8 cellular contexts compared by ENCODE assay signal in the genomic region with DNA sequence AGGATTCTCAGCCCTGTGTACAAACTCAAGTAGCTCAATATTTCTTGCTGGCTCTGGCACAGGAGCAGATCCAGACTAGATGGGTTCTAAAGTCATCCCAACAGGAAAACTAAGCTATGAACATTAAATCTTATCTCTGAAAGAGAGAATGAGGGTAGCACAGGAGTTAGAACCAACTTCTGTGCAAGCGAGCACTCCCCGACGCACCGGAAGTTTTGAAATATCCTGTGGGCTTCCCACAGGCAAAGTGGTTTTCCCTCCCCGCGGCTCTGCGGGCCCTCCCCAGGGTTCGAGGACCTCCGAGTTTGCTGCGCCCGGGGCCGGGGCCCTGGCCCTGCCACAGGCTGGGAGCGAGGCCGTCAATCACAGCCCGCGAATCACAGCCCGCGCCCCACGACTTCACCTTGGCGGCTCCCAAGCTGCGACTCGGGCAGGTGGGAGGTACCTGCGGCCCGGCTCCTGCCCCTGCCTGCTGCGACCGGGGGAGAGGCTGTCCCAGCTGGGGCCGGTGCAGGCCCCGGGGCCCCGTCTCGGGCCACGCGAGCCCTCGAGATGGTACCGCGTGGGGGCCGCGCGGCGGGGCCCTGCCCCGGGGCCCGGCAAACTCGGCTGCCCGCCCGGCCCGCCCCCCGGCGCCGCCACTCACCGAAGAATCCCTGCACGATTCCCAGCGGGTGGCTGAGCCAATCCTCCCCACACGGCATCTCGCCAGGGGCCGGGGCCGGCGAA. TPM values are rescaled to one million over a fixed set of nuclear protein-coding genes. Genes with fewer than 3 reads are reported as not detected.
A peak's percentile ranks its signal among the peaks of the same experiment; 100 is the strongest.
DNase-seq lines count a peak whose midpoint lies in the region; ATAC-seq and TF ChIP-seq lines count a peak whose summit lies in the region.

No MANE protein-coding gene starts in this region.

- H3K4me2 ChIP-seq in OCI-LY7 (ENCODE audit: low read length) = peak overlapping the region; percentile 84

- H3K36me3 ChIP-seq in OCI-LY7 (ENCODE audit: insufficient read depth, low read length) = peaks cover 7% of the 10 kb centered on the region
- H3K36me3 ChIP-seq in gastroesophageal sphincter = no peaks in the 10 kb centered on the region
- H3K36me3 ChIP-seq in transverse colon = no peaks in the 10 kb centered on the region

- TF ChIP-seq POLR2A in gastroesophageal sphincter (IDR thresholded peaks at IDR 0.05) (no peak), transverse colon (IDR thresholded peaks at IDR 0.05) (peak; percentile 13)

- CTCF ChIA-PET in OCI-LY7 (lab: Charles Lee; ENCODE audit: unreplicated experiment) = interaction anchor here (0.8 to 1.3 kb wide), 2 partner anchors 13 to 282 kb away, joined by 3 to 7 read pairs; no protein-coding TSS in a partner anchor

- H3K27me3 Mint-ChIP-seq in activated T-helper 1 cell treated with anti-CD3 and anti-CD28 coated beads, Interleukin-12 subunit alpha, Interleukin-12 subunit beta, Interleukin-2, Interleukin-4 antibody, amounts not matched to agents 30 ng/mL and 10 ng/mL and 1 ng/mL, durations not matched to agents 14 hours and 24 hours and 36 hours (ENCODE audit: insufficient read depth) = no peaks in the 10 kb centered on the region
- no peaks in the 10 kb centered on the region for H3K27me3 Mint-ChIP-seq in osteocyte (ENCODE audit: unreplicated experiment)

- ATAC-seq in GM19025 (IDR thresholded peaks at IDR 0.05; ENCODE audit: low read depth, unreplicated experiment) (peak; percentile 30), HG03196 (IDR thresholded peaks at IDR 0.05; ENCODE audit: unreplicated experiment) (peak; percentile 37), gastroesophageal sphincter (peak; percentile 5)

- no peaks in the 10 kb centered on the region for H3K27me3 ChIP-seq in gastroesophageal sphincter
- no peaks in the 10 kb centered on the region for H3K27me3 ChIP-seq in transverse colon

- peaks cover 52% of the 10 kb centered on the region for H3K79me2 ChIP-seq in OCI-LY7 (ENCODE audit: insufficient read depth, low read depth, low read length)

- no peaks in the 10 kb centered on the region for H3K9me3 Mint-ChIP-seq in activated T-helper 1 cell treated with anti-CD3 and anti-CD28 coated beads, Interleukin-12 subunit alpha, Interleukin-12 subunit beta, Interleukin-2, Interleukin-4 antibody, amounts not matched to agents 30 ng/mL and 10 ng/mL and 1 ng/mL, durations not matched to agents 14 hours and 24 hours and 36 hours
- H3K9me3 Mint-ChIP-seq in osteocyte (ENCODE audit: unreplicated experiment) = no peaks in the 10 kb centered on the region

- 0% methylated on average over 3 to 8 of the region's 56 CpGs for WGBS in gastroesophageal sphincter (ENCODE audit: low coverage in 1 of 2), 2 donors
- 1% methylated on average over 51 of the region's 56 CpGs; no CpG with 5 or more reads in 1 of the 2 donors for WGBS in transverse colon (ENCODE audit: low coverage in 1 of 2), 2 donors

- H3K4me1 Mint-ChIP-seq in activated T-helper 1 cell treated with anti-CD3 and anti-CD28 coated beads, Interleukin-12 subunit alpha, Interleukin-12 subunit beta, Interleukin-2, Interleukin-4 antibody, amounts not matched to agents 30 ng/mL and 10 ng/mL and 1 ng/mL, durations not matched to agents 14 hours and 24 hours and 36 hours (ENCODE audit: low read depth) = peaks cover 41% of the 10 kb centered on the region
- H3K4me1 Mint-ChIP-seq in osteocyte (ENCODE audit: unreplicated experiment) = peaks cover 38% of the 10 kb centered on the region

- POLR2A ChIA-PET in OCI-LY7 (lab: Charles Lee) = interaction anchor here (0.5 to 3.6 kb wide), 12 partner anchors 7 to 192 kb away, joined by 3 to 39 read pairs (median 4); a partner anchor contains a TSS

- peaks cover 10% of the 10 kb centered on the region for H3K36me3 Mint-ChIP-seq in activated T-helper 1 cell treated with anti-CD3 and anti-CD28 coated beads, Interleukin-12 subunit alpha, Interleukin-12 subunit beta, Interleukin-2, Interleukin-4 antibody, amounts not matched to agents 30 ng/mL and 10 ng/mL and 1 ng/mL, durations not matched to agents 14 hours and 24 hours and 36 hours (ENCODE audit: low read depth)
- no peaks in the 10 kb centered on the region for H3K36me3 Mint-ChIP-seq in osteocyte (ENCODE audit: unreplicated experiment)

- H3K27ac ChIP-seq in OCI-LY7 (ENCODE audit: low read depth, low read length, poor library complexity, severe bottlenecking) (peak overlapping the region; percentile 61), gastroesophageal sphincter (peak overlapping the region; percentile 16 to 89 (median 84)), transverse colon (peak overlapping the region; percentile 89 to 98 (median 94))

- H3K4me1 ChIP-seq in OCI-LY7 (ENCODE audit: insufficient read depth, low read length, poor library complexity, severe bottlenecking) = peaks cover 25% of the 10 kb centered on the region
- peaks cover 0 to 54% (median 7%) of the 10 kb centered on the region in 3 donors for H3K4me1 ChIP-seq in gastroesophageal sphincter
- H3K4me1 ChIP-seq in transverse colon = peaks cover 17 to 44% (median 22%) of the 10 kb centered on the region in 4 donors

- TF ChIP-seq CTCF in OCI-LY7 (conservative IDR thresholded peaks at IDR 0.05; ENCODE audit: low read length) = no peak
- TF ChIP-seq CTCF in gastroesophageal sphincter (IDR thresholded peaks at IDR 0.05) = no peak
- no peak for TF ChIP-seq CTCF in osteocyte (IDR thresholded peaks at IDR 0.05)
- no peak for TF ChIP-seq CTCF in transverse colon (IDR thresholded peaks at IDR 0.05)

- peak overlapping the region; percentile 64 for H3K27ac Mint-ChIP-seq in activated T-helper 1 cell treated with anti-CD3 and anti-CD28 coated beads, Interleukin-12 subunit alpha, Interleukin-12 subunit beta, Interleukin-2, Interleukin-4 antibody, amounts not matched to agents 30 ng/mL and 10 ng/mL and 1 ng/mL, durations not matched to agents 14 hours and 24 hours and 36 hours
- H3K27ac Mint-ChIP-seq in osteocyte (ENCODE audit: unreplicated experiment) = peak overlapping the region; percentile 77

- H3K4me3 ChIP-seq in OCI-LY7 (ENCODE audit: low read depth, low read length, poor library complexity, severe bottlenecking) (peak overlapping the region; percentile 87), gastroesophageal sphincter (peak overlapping the region; percentile 86 to 94), transverse colon (peak overlapping the region; percentile 68 to 94 (median 84))

- peaks cover 30% of the 10 kb centered on the region for H4K20me1 ChIP-seq in OCI-LY7 (ENCODE audit: insufficient read depth, low read length)

- in situ Hi-C loops in transverse colon (cut with MboI; ENCODE audit: low pct_ligation_motif_present in 1 of 4, low pct_unique_long_range_greater_than_20kb in 1 of 4, low sequenced_read_pairs in 3 of 4) = loop anchor here in 1 of 4 donors (25.0 kb wide), 1 partner anchor 110 kb away; no protein-coding TSS in a partner anchor

- no peaks in the 10 kb centered on the region for H3K9me2 ChIP-seq in OCI-LY7 (ENCODE audit: insufficient read depth, low read length)

- TF ChIP-seq EP300 in gastroesophageal sphincter (IDR thresholded peaks at IDR 0.05) = no peak
- TF ChIP-seq EP300 in transverse colon (IDR thresholded peaks at IDR 0.05; ENCODE audit: low read depth) = no peak

- H3K4me3 Mint-ChIP-seq in activated T-helper 1 cell treated with anti-CD3 and anti-CD28 coated beads, Interleukin-12 subunit alpha, Interleukin-12 subunit beta, Interleukin-2, Interleukin-4 antibody, amounts not matched to agents 30 ng/mL and 10 ng/mL and 1 ng/mL, durations not matched to agents 14 hours and 24 hours and 36 hours = peak overlapping the region; percentile 89
- H3K4me3 Mint-ChIP-seq in osteocyte (ENCODE audit: unreplicated experiment) = peak overlapping the region; percentile 84

- H3K9me3 ChIP-seq in OCI-LY7 (ENCODE audit: low read length) = no peaks in the 10 kb centered on the region
- H3K9me3 ChIP-seq in gastroesophageal sphincter = no peaks in the 10 kb centered on the region
- H3K9me3 ChIP-seq in transverse colon = no peaks in the 10 kb centered on the region

- intact Hi-C loops in OCI-LY7 (cut with micrococcal nuclease; ENCODE audit: unreplicated experiment) (loop anchor here (1.0 kb wide), 1 partner anchor 147 kb away; no protein-coding TSS in a partner anchor), transverse colon (cut with DNase I; ENCODE audit: low total_unique reads) (no loop called here)
- intact Hi-C loops in activated T-helper 1 cell treated with anti-CD3 and anti-CD28 coated beads, Interleukin-12 subunit alpha, Interleukin-12 subunit beta, Interleukin-2, Interleukin-4 antibody, amounts not matched to agents 30 ng/mL and 10 ng/mL and 1 ng/mL, durations not matched to agents 14 hours and 24 hours and 36 hours (cut with micrococcal nuclease) = loop anchor here (1.0 to 10.0 kb wide), 6 partner anchors 13 to 1529 kb away; a partner anchor contains a TSS

- BruUV-seq in OCI-LY7 (replicated peaks; lab: Mats Ljungman, UMichigan) = no TSS peak

- DNase-seq in Ammon's horn (ENCODE audit: low spot score) = peak; percentile 22
- peak; percentile 72 for DNase-seq in OCI-LY7 (ENCODE audit: low spot score)
- peak; percentile 46 for DNase-seq in activated T-helper 1 cell treated with anti-CD3 and anti-CD28 coated beads, Interleukin-12 subunit alpha, Interleukin-12 subunit beta, Interleukin-2, Interleukin-4 antibody, amounts not matched to agents 30 ng/mL and 10 ng/mL and 1 ng/mL, durations not matched to agents 14 hours and 24 hours and 36 hours (ENCODE audit: low spot score)
- DNase-seq in osteocyte (ENCODE audit: extremely low spot score, unreplicated experiment) = no peak
- peak; percentile 70 for DNase-seq in transverse colon

- H2AFZ ChIP-seq in OCI-LY7 (ENCODE audit: low read length) = peak overlapping the region; percentile 35; the same call in 1 of the 2 replicates

RNA-seq across cellular contexts. Expression of a gene that starts 0.6 kb away (rescaled TPM):
- total RNA-seq in OCI-LY7 (2014; rRNA removed; shearing (Covaris generic)) = 49.9 and 53.8 TPM in 2 replicates
- total RNA-seq in OCI-LY7 (2022) = 77.5 and 78.1 TPM in 2 replicates
- 122 and 133 TPM in 2 replicates for total RNA-seq in activated T-helper 1 cell treated with anti-CD3 and anti-CD28 coated beads, Interleukin-12 subunit alpha, Interleukin-12 subunit beta, Interleukin-2, Interleukin-4 antibody, amounts not matched to agents 30 ng/mL and 10 ng/mL and 1 ng/mL, durations not matched to agents 14 hours and 24 hours and 36 hours
- total RNA-seq in gastroesophageal sphincter = 10 to 100 TPM; 45.0 to 68.0 (median 54.8) TPM
- 43.5 and 50.4 TPM in 2 replicates for total RNA-seq in osteocyte
- 10 to 100 TPM; 26.2 to 44.4 (median 35.5) TPM for total RNA-seq in transverse colon

RNA-seq across cellular contexts. Expression of a gene that starts 20.5 kb away (rescaled TPM):
- 19.9 and 21.4 TPM in 2 replicates for total RNA-seq in OCI-LY7 (2014; rRNA removed; shearing (Covaris generic))
- total RNA-seq in OCI-LY7 (2022) = 60.3 and 61.3 TPM in 2 replicates
- 79.7 and 91.7 TPM in 2 replicates for total RNA-seq in activated T-helper 1 cell treated with anti-CD3 and anti-CD28 coated beads, Interleukin-12 subunit alpha, Interleukin-12 subunit beta, Interleukin-2, Interleukin-4 antibody, amounts not matched to agents 30 ng/mL and 10 ng/mL and 1 ng/mL, durations not matched to agents 14 hours and 24 hours and 36 hours
- total RNA-seq in gastroesophageal sphincter = 10 to 100 TPM; 15.4 to 51.3 (median 31.1) TPM
- total RNA-seq in osteocyte = 64.6 and 78.9 TPM in 2 replicates
- total RNA-seq in transverse colon = 10 to 100 TPM; 20.5 to 51.7 (median 31.8) TPM
